In genomic region chr1:246483204-246483933, GRCh38 we compare ENCODE assay signal across 13 cellular contexts. TPM values are rescaled to one million over a fixed set of nuclear protein-coding genes. Genes with fewer than 3 reads are reported as not detected.
DNase-seq lines count a peak whose midpoint lies in the region; ATAC-seq and TF ChIP-seq lines count a peak whose summit lies in the region.
"Had no signal": no experiment of that assay in that cellular context is flagged by ENCODE, and none has a peak within 500 bp of the region (broad histone marks: within the 10 kb centered on the region; RNA-seq: fewer than 3 reads in every experiment).

No MANE protein-coding gene starts in this region.

- TF ChIP-seq CTCF in transverse colon (IDR thresholded peaks at IDR 0.05), result no peak

- in situ Hi-C loops in transverse colon (cut with MboI; ENCODE audit: low pct_ligation_motif_present in 1 of 4, low pct_unique_long_range_greater_than_20kb in 1 of 4, low sequenced_read_pairs in 3 of 4), result loop anchor here (25.0 kb wide), 3 partner anchors 471 to 1346 kb away; partner anchors contain the start of gene KIF26B (in 3 of the 4)

- no peak for TF ChIP-seq EP300 in transverse colon (IDR thresholded peaks at IDR 0.05; ENCODE audit: low read depth)

- H3K4me3 Mint-ChIP-seq in stimulated activated memory B cell treated with anti-CD40 and anti-IgM and Interleukin-4, amounts not matched to agents 10 μg/mL and 1 μg/mL and 100 μg/mL, for 72 hours, result peak overlapping the region; percentile 48
- H3K4me3 Mint-ChIP-seq: activated naive CD4-positive, alpha-beta T cell treated with anti-CD3 and anti-CD28 coated beads, Interleukin-2, amount 50 U/mL, for 24 hours; T-helper 1 cell treated with Interleukin-12 subunit alpha and Interleukin-12 subunit beta and Interleukin-4 antibody, amounts not matched to agents 30 μg/mL and 1 μg/mL, for 36 hours had no signal

- no peak for DNase-seq in activated CD4-positive, CD25-positive, alpha-beta regulatory T cell treated with anti-CD3 and anti-CD28 coated beads, Interleukin-2, amount 50 U/mL, for 72 hours
- DNase-seq in amniotic epithelial cell (ENCODE audit: low read depth) (peak; percentile 13), midbrain (lab: John Stamatoyannopoulos, UW) (no peak), NCI-H1105 treated with DMSO at 0.1 percent for 48 hours (lab: John Stamatoyannopoulos, UW) (no peak), transverse colon (no peak)
- DNase-seq: 8988T; esophagus squamous epithelium; stimulated activated CD4-positive, alpha-beta T cell treated with anti-CD3 and anti-CD28 coated beads, Interleukin-4, amount 100 ng/mL, for 24 hours had no signal

- peaks cover 28% of the 10 kb centered on the region for H3K4me1 Mint-ChIP-seq in stimulated activated memory B cell treated with anti-CD40 and anti-IgM and Interleukin-4, amounts not matched to agents 10 μg/mL and 1 μg/mL and 100 μg/mL, for 72 hours

- no peaks in the 10 kb centered on the region for H3K27me3 ChIP-seq in transverse colon
- H3K27me3 ChIP-seq: esophagus squamous epithelium had no signal

- H3K36me3 Mint-ChIP-seq in stimulated activated memory B cell treated with anti-CD40 and anti-IgM and Interleukin-4, amounts not matched to agents 10 μg/mL and 1 μg/mL and 100 μg/mL, for 72 hours, result no peaks in the 10 kb centered on the region

- H3K27ac Mint-ChIP-seq in stimulated activated memory B cell treated with anti-CD40 and anti-IgM and Interleukin-4, amounts not matched to agents 10 μg/mL and 1 μg/mL and 100 μg/mL, for 72 hours, result peak overlapping the region; percentile 80
- H3K27ac Mint-ChIP-seq: activated naive CD4-positive, alpha-beta T cell treated with anti-CD3 and anti-CD28 coated beads, Interleukin-2, amount 50 U/mL, for 24 hours; T-helper 1 cell treated with Interleukin-12 subunit alpha and Interleukin-12 subunit beta and Interleukin-4 antibody, amounts not matched to agents 30 μg/mL and 1 μg/mL, for 36 hours had no signal

- H3K4me3 ChIP-seq in transverse colon, result peak overlapping the region in 1 of 4 donors; percentile 0

- intact Hi-C loops in transverse colon (cut with DNase I; ENCODE audit: low total_unique reads), result no loop called here

- H3K9me3 ChIP-seq in transverse colon, result no peaks in the 10 kb centered on the region
- H3K9me3 ChIP-seq: esophagus squamous epithelium had no signal

- peaks cover 0 to 12% (median 4%) of the 10 kb centered on the region in 4 donors for H3K4me1 ChIP-seq in transverse colon

- WGBS in transverse colon (ENCODE audit: low coverage in 1 of 2), 2 donors, result 0% methylated on average over 1 of the region's 1 CpG

- no peak overlapping the region for H3K27ac ChIP-seq in transverse colon

- no peaks in the 10 kb centered on the region for H3K36me3 ChIP-seq in transverse colon
- H3K36me3 ChIP-seq: esophagus squamous epithelium had no signal

- no peaks in the 10 kb centered on the region for H3K27me3 Mint-ChIP-seq in stimulated activated memory B cell treated with anti-CD40 and anti-IgM and Interleukin-4, amounts not matched to agents 10 μg/mL and 1 μg/mL and 100 μg/mL, for 72 hours
- H3K27me3 Mint-ChIP-seq: activated naive CD4-positive, alpha-beta T cell treated with anti-CD3 and anti-CD28 coated beads, Interleukin-2, amount 50 U/mL, for 24 hours had no signal

- peak; percentile 69 to 79 for ATAC-seq in activated CD4-positive, CD25-positive, alpha-beta regulatory T cell treated with anti-CD3 and anti-CD28 coated beads, Interleukin-2, amount 50 U/mL, for 24 hours
- peak; percentile 76 for ATAC-seq in HG02840 (IDR thresholded peaks at IDR 0.05; ENCODE audit: low FRiP score, unreplicated experiment)
- no peak for ATAC-seq in stimulated activated memory B cell treated with anti-CD40 and anti-IgM and Interleukin-4, amounts not matched to agents 10 μg/mL and 1 μg/mL and 100 μg/mL, for 72 hours

- H3K9me3 Mint-ChIP-seq in stimulated activated memory B cell treated with anti-CD40 and anti-IgM and Interleukin-4, amounts not matched to agents 10 μg/mL and 1 μg/mL and 100 μg/mL, for 72 hours, result no peaks in the 10 kb centered on the region
- H3K9me3 Mint-ChIP-seq: activated naive CD4-positive, alpha-beta T cell treated with anti-CD3 and anti-CD28 coated beads, Interleukin-2, amount 50 U/mL, for 24 hours; T-helper 1 cell treated with Interleukin-12 subunit alpha and Interleukin-12 subunit beta and Interleukin-4 antibody, amounts not matched to agents 30 μg/mL and 1 μg/mL, for 36 hours had no signal

- no peak for TF ChIP-seq POLR2A in transverse colon (IDR thresholded peaks at IDR 0.05)

RNA-seq across cellular contexts. Expression of gene SMYD3, which starts 23.7 kb away (rescaled TPM):
- 10 to 100 TPM; 10.5 to 31.3 (median 25.8) TPM for total RNA-seq in transverse colon
